In genomic region chr5:150401076-150401375, GRCh38 we compare ENCODE assay signal across 1 cellular context.
TF ChIP-seq lines count a peak whose summit lies in the region.

No MANE protein-coding gene starts in this region.

TF ChIP-seq in GM12878, 131 proteins besides CTCF, POLR2A, EP300 and RAD21 (continued from another document):
- TF ChIP-seq, protein P1, sequence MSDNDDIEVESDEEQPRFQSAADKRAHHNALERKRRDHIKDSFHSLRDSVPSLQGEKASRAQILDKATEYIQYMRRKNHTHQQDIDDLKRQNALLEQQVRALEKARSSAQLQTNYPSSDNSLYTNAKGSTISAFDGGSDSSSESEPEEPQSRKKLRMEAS (IDR thresholded peaks at IDR 0.05; ENCODE audit: low read depth, low read length), result no peak
- no peak for TF ChIP-seq REST (IDR thresholded peaks at IDR 0.05; ENCODE audit: low read depth, low read length)
- TF ChIP-seq, protein P2, sequence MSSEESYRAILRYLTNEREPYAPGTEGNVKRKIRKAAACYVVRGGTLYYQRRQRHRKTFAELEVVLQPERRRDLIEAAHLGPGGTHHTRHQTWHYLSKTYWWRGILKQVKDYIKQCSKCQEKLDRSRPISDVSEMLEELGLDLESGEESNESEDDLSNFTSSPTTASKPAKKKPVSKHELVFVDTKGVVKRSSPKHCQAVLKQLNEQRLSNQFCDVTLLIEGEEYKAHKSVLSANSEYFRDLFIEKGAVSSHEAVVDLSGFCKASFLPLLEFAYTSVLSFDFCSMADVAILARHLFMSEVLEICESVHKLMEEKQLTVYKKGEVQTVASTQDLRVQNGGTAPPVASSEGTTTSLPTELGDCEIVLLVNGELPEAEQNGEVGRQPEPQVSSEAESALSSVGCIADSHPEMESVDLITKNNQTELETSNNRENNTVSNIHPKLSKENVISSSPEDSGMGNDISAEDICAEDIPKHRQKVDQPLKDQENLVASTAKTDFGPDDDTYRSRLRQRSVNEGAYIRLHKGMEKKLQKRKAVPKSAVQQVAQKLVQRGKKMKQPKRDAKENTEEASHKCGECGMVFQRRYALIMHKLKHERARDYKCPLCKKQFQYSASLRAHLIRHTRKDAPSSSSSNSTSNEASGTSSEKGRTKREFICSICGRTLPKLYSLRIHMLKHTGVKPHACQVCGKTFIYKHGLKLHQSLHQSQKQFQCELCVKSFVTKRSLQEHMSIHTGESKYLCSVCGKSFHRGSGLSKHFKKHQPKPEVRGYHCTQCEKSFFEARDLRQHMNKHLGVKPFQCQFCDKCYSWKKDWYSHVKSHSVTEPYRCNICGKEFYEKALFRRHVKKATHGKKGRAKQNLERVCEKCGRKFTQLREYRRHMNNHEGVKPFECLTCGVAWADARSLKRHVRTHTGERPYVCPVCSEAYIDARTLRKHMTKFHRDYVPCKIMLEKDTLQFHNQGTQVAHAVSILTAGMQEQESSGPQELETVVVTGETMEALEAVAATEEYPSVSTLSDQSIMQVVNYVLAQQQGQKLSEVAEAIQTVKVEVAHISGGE (CRISPR knock-in tag; IDR thresholded peaks at IDR 0.05), result no peak
- no peak for TF ChIP-seq SREBF2 (IDR thresholded peaks at IDR 0.05; ENCODE audit: low read length)
- no peak for TF ChIP-seq NFYA (IDR thresholded peaks at IDR 0.05; ENCODE audit: borderline replicate concordance, low read depth, low read length)
- TF ChIP-seq IKZF1 (conservative IDR thresholded peaks at IDR 0.05), result no peak
- no peak for TF ChIP-seq CEBPB (IDR thresholded peaks at IDR 0.05; ENCODE audit: borderline replicate concordance in 1 of 2, low read depth in 2 of 2, low read length in 2 of 2)
- TF ChIP-seq TBL1XR1 (IDR thresholded peaks at IDR 0.05; ENCODE audit: low read depth, low read length), result no peak
- TF ChIP-seq E2F8 (IDR thresholded peaks at IDR 0.05; ENCODE audit: low read depth, partially characterized antibody), result no peak
- no peak for TF ChIP-seq BRCA1 (IDR thresholded peaks at IDR 0.05; ENCODE audit: low read depth, low read length)
- no peak for TF ChIP-seq ZNF207 (IDR thresholded peaks at IDR 0.05; ENCODE audit: borderline replicate concordance)
- no peak for TF ChIP-seq ESRRA (IDR thresholded peaks at IDR 0.05; ENCODE audit: low read length)
- no peak for TF ChIP-seq CBX5 (IDR thresholded peaks at IDR 0.05; ENCODE audit: low read depth)
- no peak for TF ChIP-seq SUPT20H (IDR thresholded peaks at IDR 0.05; ENCODE audit: borderline replicate concordance, control insufficient read depth, low read depth, low read length)
- no peak for TF ChIP-seq ZNF622 (IDR thresholded peaks at IDR 0.05)
- TF ChIP-seq, protein P3, sequence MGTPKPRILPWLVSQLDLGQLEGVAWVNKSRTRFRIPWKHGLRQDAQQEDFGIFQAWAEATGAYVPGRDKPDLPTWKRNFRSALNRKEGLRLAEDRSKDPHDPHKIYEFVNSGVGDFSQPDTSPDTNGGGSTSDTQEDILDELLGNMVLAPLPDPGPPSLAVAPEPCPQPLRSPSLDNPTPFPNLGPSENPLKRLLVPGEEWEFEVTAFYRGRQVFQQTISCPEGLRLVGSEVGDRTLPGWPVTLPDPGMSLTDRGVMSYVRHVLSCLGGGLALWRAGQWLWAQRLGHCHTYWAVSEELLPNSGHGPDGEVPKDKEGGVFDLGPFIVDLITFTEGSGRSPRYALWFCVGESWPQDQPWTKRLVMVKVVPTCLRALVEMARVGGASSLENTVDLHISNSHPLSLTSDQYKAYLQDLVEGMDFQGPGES (IDR thresholded peaks at IDR 0.05), result no peak
- TF ChIP-seq BCLAF1 (IDR thresholded peaks at IDR 0.05), result no peak
- no peak for TF ChIP-seq MYB (IDR thresholded peaks at IDR 0.05; ENCODE audit: borderline replicate concordance, low read depth, low read length)
- no peak for TF ChIP-seq SRF (IDR thresholded peaks at IDR 0.05; ENCODE audit: low read depth in 2 of 2, low read length in 2 of 2)
- TF ChIP-seq STAT3 (IDR thresholded peaks at IDR 0.05; ENCODE audit: low read depth, low read length), result no peak
- peak; percentile 23; the same call in 1 of the 2 replicates for TF ChIP-seq BMI1 (IDR thresholded peaks at IDR 0.05; ENCODE audit: borderline replicate concordance)
- TF ChIP-seq MLLT1 (IDR thresholded peaks at IDR 0.05), result no peak
- no peak for TF ChIP-seq JUNB (IDR thresholded peaks at IDR 0.05)
- TF ChIP-seq IKZF2 (IDR thresholded peaks at IDR 0.05), result no peak
- TF ChIP-seq RBBP5 (conservative IDR thresholded peaks at IDR 0.05), result no peak
